ENCODE assay signal across 8 cellular contexts in genomic region chr19:44401787-44402115, GRCh38. TPM values are rescaled to one million over a fixed set of nuclear protein-coding genes. Genes with fewer than 3 reads are reported as not detected.
DNase-seq lines count a peak whose midpoint lies in the region; ATAC-seq and TF ChIP-seq lines count a peak whose summit lies in the region.

No MANE protein-coding gene starts in this region.

- no peak overlapping the region; the same call in 1 of the 2 replicates for H3K9ac ChIP-seq in GM23248

- no peaks in the 10 kb centered on the region for H3K9me2 ChIP-seq in GM23248 (ENCODE audit: insufficient read depth)
- H3K9me2 ChIP-seq in hepatocyte (replicated peaks; ENCODE audit: insufficient read depth): no peaks in the 10 kb centered on the region

- H3K27ac Mint-ChIP-seq in activated CD8-positive, alpha-beta T cell treated with anti-CD3 and anti-CD28 coated beads, Interleukin-2, amount 10 ng/mL, durations not matched to agents 7 days and 5 days: peak overlapping the region; percentile 6

- POLR2A ChIA-PET in activated CD8-positive, alpha-beta T cell treated with anti-CD3 and anti-CD28 coated beads, Interleukin-2, amount 10 ng/mL, durations not matched to agents 7 days and 5 days (lab: Charles Lee): no interaction called here

- intact Hi-C loops in gastrocnemius medialis (cut with DNase I; ENCODE audit: low total_unique reads): loop anchor here (1.0 kb wide), 1 partner anchor 45 kb away; the partner anchor contains the start of gene ZNF112

- H3K9me3 ChIP-seq in GM23248 (ENCODE audit: low read depth): no peaks in the 10 kb centered on the region
- H3K9me3 ChIP-seq in hepatocyte (ENCODE audit: low read depth): no peaks in the 10 kb centered on the region
- peaks cover 0 to 9% (median 0%) of the 10 kb centered on the region in 3 donors for H3K9me3 ChIP-seq in gastrocnemius medialis

- H3F3A ChIP-seq in GM23248 (ENCODE audit: insufficient read depth): no peaks in the 10 kb centered on the region

- H3K27me3 ChIP-seq in GM23248 (replicated peaks; ENCODE audit: insufficient read depth): no peaks in the 10 kb centered on the region
- H3K27me3 ChIP-seq in hepatocyte: no peaks in the 10 kb centered on the region
- peaks cover 0 to 8% (median 0%) of the 10 kb centered on the region in 3 donors for H3K27me3 ChIP-seq in gastrocnemius medialis

- H2AFZ ChIP-seq in GM23248 (peak overlapping the region; percentile 98), hepatocyte (peak overlapping the region; percentile 92)

- ATAC-seq in activated CD8-positive, alpha-beta T cell treated with anti-CD3 and anti-CD28 coated beads, Interleukin-2, amount 10 ng/mL, durations not matched to agents 7 days and 5 days: no peak
- no peak for ATAC-seq in gastrocnemius medialis
- no peak for ATAC-seq in HG02885 (IDR thresholded peaks at IDR 0.05; ENCODE audit: poor library complexity, unreplicated experiment)

- H3K9me3 Mint-ChIP-seq in activated CD8-positive, alpha-beta T cell treated with anti-CD3 and anti-CD28 coated beads, Interleukin-2, amount 10 ng/mL, durations not matched to agents 7 days and 5 days (ENCODE audit: insufficient read depth): peaks cover 29% of the 10 kb centered on the region

- H3K79me2 ChIP-seq in GM23248 (ENCODE audit: insufficient read depth): no peaks in the 10 kb centered on the region
- H3K79me2 ChIP-seq in hepatocyte: no peaks in the 10 kb centered on the region

- DNase-seq in GM23248 (no peak), hepatocyte (ENCODE audit: low spot score) (no peak), gastrocnemius medialis (no peak), epidermal melanocyte (ENCODE audit: insufficient read length, low spot score) (no peak), NCI-H2227 treated with DMSO at 0.1 percent for 48 hours (lab: John Stamatoyannopoulos, UW) (no peak), GM19238 (ENCODE audit: insufficient read length, low spot score) (no peak)
- DNase-seq in activated CD8-positive, alpha-beta T cell treated with anti-CD3 and anti-CD28 coated beads, Interleukin-2, amount 10 ng/mL, durations not matched to agents 7 days and 5 days: no peak

- H3K27ac ChIP-seq in GM23248 (peak overlapping the region; percentile 6; the same call in 1 of the 2 replicates), hepatocyte (no peak overlapping the region), gastrocnemius medialis (peak overlapping the region in 1 of 4 donors; percentile 55)

- WGBS in GM23248 (ENCODE audit: low coverage in 1 of 2, low lambda C conversion rate in 2 of 2, missing lambda C conversion rate in 2 of 2), 2 experiments: 24 to 28% methylated on average over 6 of the region's 6 CpGs
- 34% methylated on average over 6 of the region's 6 CpGs for WGBS in hepatocyte (ENCODE audit: low lambda C conversion rate, missing lambda C conversion rate)

- in situ Hi-C loops in GM23248 (cut with MboI): no loop called here
- in situ Hi-C loops in gastrocnemius medialis (cut with MboI; ENCODE audit: low sequenced_read_pairs in 4 of 4): no loop called here

- peaks cover 12% of the 10 kb centered on the region for H3K4me1 Mint-ChIP-seq in activated CD8-positive, alpha-beta T cell treated with anti-CD3 and anti-CD28 coated beads, Interleukin-2, amount 10 ng/mL, durations not matched to agents 7 days and 5 days (ENCODE audit: low read depth)

- no peak for TF ChIP-seq CTCF in hepatocyte (IDR thresholded peaks at IDR 0.05; ENCODE audit: poor library complexity)
- TF ChIP-seq CTCF in gastrocnemius medialis (IDR thresholded peaks at IDR 0.05 in 4 of 5, conservative IDR thresholded peaks at IDR 0.05 in 1 of 5): no peak

- no peak for TF ChIP-seq POLR2A in gastrocnemius medialis (IDR thresholded peaks at IDR 0.05)

- no peaks in the 10 kb centered on the region for H3K27me3 Mint-ChIP-seq in activated CD8-positive, alpha-beta T cell treated with anti-CD3 and anti-CD28 coated beads, Interleukin-2, amount 10 ng/mL, durations not matched to agents 7 days and 5 days (ENCODE audit: low read depth)

- H3K4me2 ChIP-seq in GM23248 (ENCODE audit: unreplicated experiment): peak overlapping the region; percentile 74
- peak overlapping the region; percentile 85 for H3K4me2 ChIP-seq in hepatocyte

- H3K36me3 ChIP-seq in GM23248 (ENCODE audit: low read depth): no peaks in the 10 kb centered on the region
- no peaks in the 10 kb centered on the region for H3K36me3 ChIP-seq in hepatocyte (replicated peaks; ENCODE audit: insufficient read depth, low read depth)
- H3K36me3 ChIP-seq in gastrocnemius medialis: peaks cover 0 to 4% of the 10 kb centered on the region in 2 donors

- H3K4me3 ChIP-seq in GM23248 (peak overlapping the region; percentile 80), hepatocyte (peak overlapping the region; percentile 57), gastrocnemius medialis (peak overlapping the region; percentile 62 to 88 (median 65))

- H3K4me1 ChIP-seq in GM23248 (ENCODE audit: insufficient read depth): no peaks in the 10 kb centered on the region
- H3K4me1 ChIP-seq in hepatocyte (ENCODE audit: insufficient read depth): no peaks in the 10 kb centered on the region
- H3K4me1 ChIP-seq in gastrocnemius medialis: no peaks in the 10 kb centered on the region

- H3K36me3 Mint-ChIP-seq in activated CD8-positive, alpha-beta T cell treated with anti-CD3 and anti-CD28 coated beads, Interleukin-2, amount 10 ng/mL, durations not matched to agents 7 days and 5 days (ENCODE audit: low read depth): peaks cover 22% of the 10 kb centered on the region

- H4K20me1 ChIP-seq in GM23248 (ENCODE audit: insufficient read depth): no peaks in the 10 kb centered on the region
- no peaks in the 10 kb centered on the region for H4K20me1 ChIP-seq in hepatocyte (ENCODE audit: insufficient read depth, poor library complexity, severe bottlenecking)

- peak overlapping the region; percentile 81 for H3K4me3 Mint-ChIP-seq in activated CD8-positive, alpha-beta T cell treated with anti-CD3 and anti-CD28 coated beads, Interleukin-2, amount 10 ng/mL, durations not matched to agents 7 days and 5 days

- CTCF ChIA-PET in activated CD8-positive, alpha-beta T cell treated with anti-CD3 and anti-CD28 coated beads, Interleukin-2, amount 10 ng/mL, durations not matched to agents 7 days and 5 days (lab: Charles Lee): no interaction called here

RNA-seq across cellular contexts. Expression of gene ZNF285, which starts 0.3 kb away (rescaled TPM):
- 2.1 and 4.3 TPM in 2 replicates for total RNA-seq in GM23248 (2014; rRNA removed; shearing (Covaris generic))
- polyA plus RNA-seq in GM23248 (2016; fragmentation: Nextera tagmentation; extraction: Ambion mirVana): 0.99 and 1.1 TPM in 2 replicates
- total RNA-seq in activated CD8-positive, alpha-beta T cell treated with anti-CD3 and anti-CD28 coated beads, Interleukin-2, amount 10 ng/mL, durations not matched to agents 7 days and 5 days: 1 to 10 TPM; 1.2 to 1.7 TPM
- total RNA-seq in hepatocyte: 3.1 and 3.9 TPM in 2 replicates
- polyA plus RNA-seq in hepatocyte: 3.3 and 3.4 TPM in 2 replicates
- total RNA-seq in gastrocnemius medialis: 1 to 10 TPM in 1 of 4 donors, under 1 TPM in 3; 0.61 to 1.0 (median 0.69) TPM

RNA-seq across cellular contexts. Expression of gene ZNF112, which starts 45.3 kb away (rescaled TPM):
- 5.6 and 5.7 TPM in 2 replicates for total RNA-seq in GM23248 (2014; rRNA removed; shearing (Covaris generic))
- 4.2 and 5.6 TPM in 2 replicates for polyA plus RNA-seq in GM23248 (2016; fragmentation: Nextera tagmentation; extraction: Ambion mirVana)
- not detected for total RNA-seq in activated CD8-positive, alpha-beta T cell treated with anti-CD3 and anti-CD28 coated beads, Interleukin-2, amount 10 ng/mL, durations not matched to agents 7 days and 5 days
- 6.7 and 8.8 TPM in 2 replicates for total RNA-seq in hepatocyte
- polyA plus RNA-seq in hepatocyte: 2.6 and 3.3 TPM in 2 replicates
- 1 to 10 TPM in 3 of 4 donors, under 1 TPM in 1; 0.78 to 4.0 (median 1.6) TPM for total RNA-seq in gastrocnemius medialis

RNA-seq across cellular contexts. Expression of gene ZNF229, which starts 46.5 kb away (rescaled TPM):
- 11.7 and 38.2 TPM in 2 replicates for total RNA-seq in GM23248 (2014; rRNA removed; shearing (Covaris generic))
- 6.1 and 7.7 TPM in 2 replicates for polyA plus RNA-seq in GM23248 (2016; fragmentation: Nextera tagmentation; extraction: Ambion mirVana)
- 1 to 10 TPM; 2.2 TPM for total RNA-seq in activated CD8-positive, alpha-beta T cell treated with anti-CD3 and anti-CD28 coated beads, Interleukin-2, amount 10 ng/mL, durations not matched to agents 7 days and 5 days
- total RNA-seq in hepatocyte: 15.1 and 15.2 TPM in 2 replicates
- 6.4 and 6.6 TPM in 2 replicates for polyA plus RNA-seq in hepatocyte
- 1 to 10 TPM in 1 of 4 donors, under 1 TPM in 3; 0.66 to 1.6 (median 0.89) TPM for total RNA-seq in gastrocnemius medialis
